Comparison of ENCODE assay signal across 28 cellular contexts in the genomic region with DNA sequence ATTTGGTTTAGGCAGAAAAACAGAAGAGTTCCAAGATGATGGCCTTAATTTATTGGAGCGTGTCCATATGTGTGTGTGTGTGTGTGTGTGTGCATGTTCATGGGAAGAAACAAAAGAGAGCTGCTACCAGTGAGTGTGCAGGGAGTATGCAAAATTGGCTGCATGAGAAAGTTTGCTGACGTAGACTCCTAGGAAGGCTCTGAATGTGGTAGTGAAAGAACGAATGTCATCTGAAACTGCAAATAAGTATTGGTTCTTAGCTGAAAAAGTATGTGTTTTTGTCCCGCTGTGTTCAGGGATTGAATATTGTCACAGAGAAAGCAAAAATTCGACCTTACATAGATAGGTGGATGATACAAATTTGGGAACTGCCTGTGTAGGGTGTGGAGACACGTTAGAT.
"Had no signal": no experiment of that assay in that cellular context is flagged by ENCODE, and none has a peak within 500 bp of the region (broad histone marks: within the 10 kb centered on the region; RNA-seq: fewer than 3 reads in every experiment).

No MANE protein-coding gene starts in this region.

- H3K36me3 ChIP-seq: stomach, suprapubic skin, thoracic aorta, thyroid gland, tibial artery, tibial nerve, transverse colon, upper lobe of left lung, upper lobe of right lung, uterus, vagina had no signal

- H3K9me3 Mint-ChIP-seq: stimulated activated naive CD8-positive, alpha-beta T cell treated with anti-CD3 and anti-CD28 coated beads, Interleukin-15, Interleukin-2, amounts not matched to agents 100 ng/mL and 50 ng/mL, for 24 hours; type B pancreatic cell had no signal

- H3K27me3 ChIP-seq: stomach, suprapubic skin, testis, thyroid gland, tibial artery, tibial nerve, transverse colon, upper lobe of left lung, upper lobe of right lung, uterus, vagina had no signal

- H3K4me1 Mint-ChIP-seq: stimulated activated effector memory CD8-positive, alpha-beta T cell treated with anti-CD3 and anti-CD28 coated beads, Interleukin-12 subunit alpha, Interleukin-12 subunit beta, amount 100 ng/mL, for 72 hours; stimulated activated memory B cell treated with anti-CD40 and anti-IgM and Interleukin-4, amounts not matched to agents 10 μg/mL and 1 μg/mL and 100 μg/mL, for 72 hours; stimulated activated naive B cell treated with anti-CD40 and anti-IgM and Interleukin-4, amounts not matched to agents 10 μg/mL and 1 μg/mL and 100 μg/mL, for 72 hours; stimulated activated naive CD8-positive, alpha-beta T cell treated with anti-CD3 and anti-CD28 coated beads, Interleukin-15, amount 100 ng/mL, for 72 hours had no signal

- H3K36me3 Mint-ChIP-seq: stimulated activated effector memory CD8-positive, alpha-beta T cell treated with anti-CD3 and anti-CD28 coated beads, Interleukin-12 subunit alpha, Interleukin-12 subunit beta, amount 100 ng/mL, for 72 hours; stimulated activated memory B cell treated with anti-CD40 and anti-IgM and Interleukin-4, amounts not matched to agents 10 μg/mL and 1 μg/mL and 100 μg/mL, for 72 hours; stimulated activated naive B cell treated with anti-CD40 and anti-IgM and Interleukin-4, amounts not matched to agents 10 μg/mL and 1 μg/mL and 100 μg/mL, for 72 hours; type B pancreatic cell had no signal

- H3K27ac Mint-ChIP-seq: stimulated activated effector memory CD8-positive, alpha-beta T cell treated with anti-CD3 and anti-CD28 coated beads, Interleukin-12 subunit alpha, Interleukin-12 subunit beta, amount 100 ng/mL, for 72 hours; stimulated activated memory B cell treated with anti-CD40 and anti-IgM and Interleukin-4, amounts not matched to agents 10 μg/mL and 1 μg/mL and 100 μg/mL, for 72 hours; stimulated activated naive B cell treated with anti-CD40 and anti-IgM and Interleukin-4, amounts not matched to agents 10 μg/mL and 1 μg/mL and 100 μg/mL, for 72 hours; stimulated activated naive CD8-positive, alpha-beta T cell treated with anti-CD3 and anti-CD28 coated beads, Interleukin-15, amount 100 ng/mL, for 72 hours; stimulated activated naive CD8-positive, alpha-beta T cell treated with anti-CD3 and anti-CD28 coated beads, Interleukin-15, Interleukin-2, amounts not matched to agents 100 ng/mL and 50 ng/mL, for 24 hours; type B pancreatic cell had no signal

- DNase-seq: stimulated activated CD4-positive, alpha-beta T cell treated with anti-CD3 and anti-CD28 coated beads, Interleukin-2, amount 100 ng/mL, for 48 hours; stimulated activated CD4-positive, alpha-beta T cell treated with anti-CD3 and anti-CD28 coated beads, Interleukin-4, amount 100 ng/mL, for 1 hour; stimulated activated CD4-positive, alpha-beta T cell treated with anti-CD3 and anti-CD28 coated beads, Interleukin-4, amount 100 ng/mL, for 24 hours; stimulated activated CD4-positive, alpha-beta T cell treated with anti-CD3 and anti-CD28 coated beads, Interleukin-4, amount 100 ng/mL, for 4 hours; stimulated activated CD8-positive, alpha-beta memory T cell treated with anti-CD3 and anti-CD28 coated beads, Interleukin-4, amount 100 ng/mL, for 48 hours; stimulated activated naive B cell treated with anti-CD40 and anti-IgM and Interleukin-4, amounts not matched to agents 10 μg/mL and 1 μg/mL and 100 μg/mL, for 72 hours; stimulated activated naive CD4-positive, alpha-beta T cell; stimulated activated naive CD4-positive, alpha-beta T cell treated with Interleukin-2 at 50 U/mL for 16 hours; stimulated activated naive CD8-positive, alpha-beta T cell treated with anti-CD3 and anti-CD28 coated beads, Interleukin-15, amount 100 ng/mL, for 72 hours; stimulated activated naive CD8-positive, alpha-beta T cell treated with anti-CD3 and anti-CD28 coated beads, Interleukin-15, Interleukin-2, amounts not matched to agents 100 U/mL and 50 U/mL, for 24 hours; stomach; substantia nigra; testis; thyroid gland; tibial artery; transverse colon; upper lobe of left lung; upper lobe of right lung; uterus had no signal

- H3K9me3 ChIP-seq: stomach, suprapubic skin, testis, thoracic aorta, thyroid gland, tibial artery, tibial nerve, transverse colon, upper lobe of left lung, upper lobe of right lung, uterus, vagina had no signal

- ATAC-seq: stimulated activated effector memory CD8-positive, alpha-beta T cell treated with anti-CD3 and anti-CD28 coated beads, Interleukin-12 subunit alpha, Interleukin-12 subunit beta, amount 100 ng/mL, for 72 hours; stimulated activated memory B cell treated with anti-CD40 and anti-IgM and Interleukin-4, amounts not matched to agents 10 μg/mL and 1 μg/mL and 100 μg/mL, for 72 hours; stimulated activated naive B cell treated with anti-CD40 and anti-IgM and Interleukin-4, amounts not matched to agents 10 μg/mL and 1 μg/mL and 100 μg/mL, for 72 hours; stimulated activated naive CD8-positive, alpha-beta T cell treated with anti-CD3 and anti-CD28 coated beads, Interleukin-15, amount 100 ng/mL, for 72 hours; stimulated activated naive CD8-positive, alpha-beta T cell treated with anti-CD3 and anti-CD28 coated beads, Interleukin-15, Interleukin-2, amounts not matched to agents 100 U/mL and 50 U/mL, for 24 hours; upper lobe of right lung had no signal

- H3K27me3 Mint-ChIP-seq: stimulated activated memory B cell treated with anti-CD40 and anti-IgM and Interleukin-4, amounts not matched to agents 10 μg/mL and 1 μg/mL and 100 μg/mL, for 72 hours; stimulated activated naive B cell treated with anti-CD40 and anti-IgM and Interleukin-4, amounts not matched to agents 10 μg/mL and 1 μg/mL and 100 μg/mL, for 72 hours; stimulated activated naive CD8-positive, alpha-beta T cell treated with anti-CD3 and anti-CD28 coated beads, Interleukin-15, amount 100 ng/mL, for 72 hours; stimulated activated naive CD8-positive, alpha-beta T cell treated with anti-CD3 and anti-CD28 coated beads, Interleukin-15, Interleukin-2, amounts not matched to agents 100 ng/mL and 50 ng/mL, for 24 hours; type B pancreatic cell had no signal

- FAIRE-seq: urothelium cell line had no signal

- H3K4me3 ChIP-seq: stomach, suprapubic skin, testis, thoracic aorta, thyroid gland, tibial artery, tibial nerve, transverse colon, upper lobe of left lung, upper lobe of right lung, uterus, vagina had no signal

- H3K4me1 ChIP-seq: stomach, suprapubic skin, testis, thyroid gland, tibial artery, tibial nerve, transverse colon, upper lobe of left lung, upper lobe of right lung, uterus, vagina had no signal

- H3K4me3 Mint-ChIP-seq: stimulated activated effector memory CD8-positive, alpha-beta T cell treated with anti-CD3 and anti-CD28 coated beads, Interleukin-12 subunit alpha, Interleukin-12 subunit beta, amount 100 ng/mL, for 72 hours; stimulated activated memory B cell treated with anti-CD40 and anti-IgM and Interleukin-4, amounts not matched to agents 10 μg/mL and 1 μg/mL and 100 μg/mL, for 72 hours; stimulated activated naive B cell treated with anti-CD40 and anti-IgM and Interleukin-4, amounts not matched to agents 10 μg/mL and 1 μg/mL and 100 μg/mL, for 72 hours; stimulated activated naive CD8-positive, alpha-beta T cell treated with anti-CD3 and anti-CD28 coated beads, Interleukin-15, amount 100 ng/mL, for 72 hours; stimulated activated naive CD8-positive, alpha-beta T cell treated with anti-CD3 and anti-CD28 coated beads, Interleukin-15, Interleukin-2, amounts not matched to agents 100 ng/mL and 50 ng/mL, for 24 hours; type B pancreatic cell had no signal

- H3K27ac ChIP-seq: stomach, suprapubic skin, testis, thoracic aorta, thyroid gland, tibial artery, tibial nerve, transverse colon, upper lobe of left lung, upper lobe of right lung, uterus, vagina had no signal
